Comparison of ENCODE assay signal across 17 cellular contexts in the genomic region with DNA sequence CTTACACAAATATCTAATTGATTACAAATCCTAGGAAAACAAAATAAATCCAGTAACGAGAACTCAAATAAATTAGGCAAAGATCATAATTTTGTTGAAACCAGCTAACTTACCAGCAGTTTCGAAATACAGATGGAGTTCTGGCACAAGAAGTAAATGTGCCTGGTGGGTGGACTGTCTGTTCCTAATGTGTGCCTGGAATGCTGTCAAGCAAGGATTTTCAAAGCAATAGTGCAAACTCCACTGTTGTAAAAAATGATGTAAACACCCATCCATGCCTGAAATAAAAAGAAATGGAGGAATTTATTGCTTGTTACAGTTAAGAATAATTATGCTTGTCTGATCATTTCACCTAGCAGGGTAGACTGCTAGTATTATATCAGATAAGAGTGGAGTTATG.
"Had no signal": no experiment of that assay in that cellular context is flagged by ENCODE, and none has a peak within 500 bp of the region (broad histone marks: within the 10 kb centered on the region; RNA-seq: fewer than 3 reads in every experiment).

No MANE protein-coding gene starts in this region.

- DNase-seq: activated CD4-positive, alpha-beta memory T cell treated with anti-CD3 and anti-CD28 coated beads, Interleukin-2, amount 10 ng/mL, durations not matched to agents 7 days and 5 days; activated CD4-positive, alpha-beta T cell treated with anti-CD3 and anti-CD28 coated beads for 36 hours; activated CD4-positive, alpha-beta T cell treated with anti-CD3 and anti-CD28 coated beads, Interleukin-2, amount 50 U/mL, for 1 hour; activated gamma-delta T cell treated with Interleukin-2 at 50 U/mL for 16 hours; activated naive CD4-positive, alpha-beta T cell treated with anti-CD3 and anti-CD28 coated beads, Interleukin-2, amount 10 ng/mL, durations not matched to agents 7 days and 5 days; activated naive CD8-positive, alpha-beta T cell treated with anti-CD3 and anti-CD28 coated beads for 36 hours; activated T-cell treated with anti-CD3 and anti-CD28 coated beads for 4 hours; activated T-cell treated with anti-CD3 and anti-CD28 coated beads, Interleukin-2, amount 50 U/mL, for 72 hours; NCI-H1105 treated with DMSO at 0.1 percent for 48 hours; NCI-H1436 treated with DMSO at 0.1 percent for 48 hours; NCI-H187 treated with DMSO at 0.1 percent for 48 hours; NCI-H2081 treated with DMSO at 0.1 percent for 48 hours; NCI-H526 treated with DMSO at 0.1 percent for 48 hours; NCI-H82; T-cell; WERI-Rb-1 had no signal

- H3K36me3 ChIP-seq: WERI-Rb-1 had no signal

- ATAC-seq: activated CD4-positive, alpha-beta T cell treated with anti-CD3 and anti-CD28 coated beads for 36 hours; activated T-cell treated with anti-CD3 and anti-CD28 coated beads, Interleukin-2, amount 50 U/mL, for 72 hours; T-cell had no signal

- H3K27ac ChIP-seq: SK-N-MC, WERI-Rb-1 had no signal

- H3K4me3 ChIP-seq: SK-N-MC had no signal
